In genomic region chr2:31176742-31177141, GRCh38 we compare ENCODE assay signal across 7 cellular contexts. TPM values are rescaled to one million over a fixed set of nuclear protein-coding genes. Genes with fewer than 3 reads are reported as not detected.
"Had no signal": no experiment of that assay in that cellular context is flagged by ENCODE, and none has a peak within 500 bp of the region (broad histone marks: within the 10 kb centered on the region; RNA-seq: fewer than 3 reads in every experiment).

No MANE protein-coding gene starts in this region.

- DNase-seq: GM23248, GOT3, H7, HFFc6 had no signal

- H3K27ac Mint-ChIP-seq: HFFc6, IgD-negative memory B cell had no signal

- ATAC-seq: HCT116, HepG2 had no signal

- H3K4me3 Mint-ChIP-seq: HFFc6, IgD-negative memory B cell had no signal

- H3K9me3 Mint-ChIP-seq: HFFc6, IgD-negative memory B cell had no signal

RNA-seq across cellular contexts. Expression of gene GALNT14, which starts 38.5 kb away (rescaled TPM):
- total RNA-seq: HepG2 had no signal

RNA-seq across cellular contexts. Expression of gene CAPN14, which starts 40.6 kb away (rescaled TPM):
- total RNA-seq: HepG2 had no signal
